1 cellular context compared by ENCODE assay signal in the genomic region with DNA sequence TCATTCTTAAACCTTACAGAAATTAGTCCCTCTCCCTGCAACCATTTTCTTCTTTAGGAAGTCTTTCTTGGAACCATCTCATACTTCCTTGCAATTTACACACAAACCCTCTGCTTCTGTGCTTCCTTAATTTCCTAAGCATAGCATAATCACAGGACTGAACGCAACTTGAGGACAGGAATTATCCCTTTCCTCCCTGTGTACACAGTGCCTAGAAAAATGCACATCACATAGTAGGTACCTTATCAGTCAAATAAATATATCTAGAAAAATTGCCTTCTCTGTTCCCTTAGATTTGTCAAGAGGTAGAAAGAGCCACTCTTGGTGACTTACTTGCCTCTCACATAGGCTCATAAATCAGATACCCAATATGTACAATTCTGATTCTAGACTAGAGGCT.
TF ChIP-seq lines count a peak whose summit lies in the region.

No MANE protein-coding gene starts in this region.

TF ChIP-seq in IMR-90, 13 proteins besides CTCF, POLR2A, EP300 and RAD21:
- no peak for TF ChIP-seq CEBPB (IDR thresholded peaks at IDR 0.05; ENCODE audit: low read depth, low read length)
- TF ChIP-seq RCOR1 (IDR thresholded peaks at IDR 0.05; ENCODE audit: insufficient replicate concordance, low read length), result no peak
- no peak for TF ChIP-seq FOS (IDR thresholded peaks at IDR 0.05; ENCODE audit: low read depth, low read length)
- TF ChIP-seq MAFK (IDR thresholded peaks at IDR 0.05; ENCODE audit: low read depth, low read length), result no peak
- no peak for TF ChIP-seq RFX5 (IDR thresholded peaks at IDR 0.05; ENCODE audit: low read depth, low read length)
- no peak for TF ChIP-seq MAZ (IDR thresholded peaks at IDR 0.05; ENCODE audit: borderline replicate concordance, low read depth, low read length)
- no peak for TF ChIP-seq ELK1 (IDR thresholded peaks at IDR 0.05; ENCODE audit: borderline replicate concordance, low read depth, low read length)
- TF ChIP-seq CHD1 (IDR thresholded peaks at IDR 0.05; ENCODE audit: low read depth, low read length), result no peak
- TF ChIP-seq SMC3 (IDR thresholded peaks at IDR 0.05; ENCODE audit: low read depth, low read length), result no peak
TF ChIP-seq in IMR-90: peak in this region for 0.
